Comparison of ENCODE assay signal across 10 cellular contexts in genomic region chr1:41868241-41868953, GRCh38. TPM values are rescaled to one million over a fixed set of nuclear protein-coding genes. Genes with fewer than 3 reads are reported as not detected.
A peak's percentile ranks its signal among the peaks of the same experiment; 100 is the strongest.
DNase-seq lines count a peak whose midpoint lies in the region; ATAC-seq and TF ChIP-seq lines count a peak whose summit lies in the region.
"Had no signal": no experiment of that assay in that cellular context is flagged by ENCODE, and none has a peak within 500 bp of the region (broad histone marks: within the 10 kb centered on the region; RNA-seq: fewer than 3 reads in every experiment).

No MANE protein-coding gene starts in this region.

- peak; percentile 13 to 16 for DNase-seq in activated CD4-positive, alpha-beta T cell treated with anti-CD3 and anti-CD28 coated beads for 4 hours
- no peak for DNase-seq in activated CD4-positive, alpha-beta T cell treated with anti-CD3 and anti-CD28 coated beads for 1 hour
- no peak for DNase-seq in natural killer cell
- DNase-seq in SIG-M5 (lab: John Stamatoyannopoulos, UW): no peak
- no peak for DNase-seq in CD8-positive, alpha-beta T cell
- no peak for DNase-seq in NCI-H774 (lab: John Stamatoyannopoulos, UW)
- DNase-seq: NCI-H2081 treated with DMSO at 0.1 percent for 48 hours had no signal

- H3K27ac Mint-ChIP-seq in natural killer cell: peak overlapping the region in 1 of 2 donors; percentile 41
- H3K27ac Mint-ChIP-seq in CD8-positive, alpha-beta T cell: no peak overlapping the region

- no peaks in the 10 kb centered on the region for H3K36me3 ChIP-seq in CD8-positive, alpha-beta T cell (ENCODE audit: insufficient read depth, low read length)

- no peaks in the 10 kb centered on the region for H3K4me1 ChIP-seq in CD8-positive, alpha-beta T cell (ENCODE audit: insufficient read depth, low read length)

- no peak overlapping the region for H3K4me3 ChIP-seq in CD8-positive, alpha-beta T cell (ENCODE audit: low read depth, low read length)

- POLR2A ChIA-PET in CD8-positive, alpha-beta T cell (lab: Charles Lee): no interaction called here

- intact Hi-C loops in natural killer cell (cut with micrococcal nuclease): loop anchor here (10.0 kb wide), 1 partner anchor 294 kb away; no protein-coding TSS in a partner anchor
- intact Hi-C loops in CD8-positive, alpha-beta T cell (cut with DNase I, micrococcal nuclease): loop anchor here (5.0 to 10.0 kb wide), 2 partner anchors 294 to 296 kb away; no protein-coding TSS in a partner anchor

- H3K4me3 Mint-ChIP-seq in natural killer cell: no peak overlapping the region
- no peak overlapping the region for H3K4me3 Mint-ChIP-seq in CD8-positive, alpha-beta T cell
- H3K4me3 Mint-ChIP-seq: brain had no signal

- no peak overlapping the region for H3K27ac ChIP-seq in CD8-positive, alpha-beta T cell (ENCODE audit: low read depth, low read length)

- H3K9me3 ChIP-seq in CD8-positive, alpha-beta T cell (ENCODE audit: low read length): no peaks in the 10 kb centered on the region

- H3K9me3 Mint-ChIP-seq in natural killer cell: no peaks in the 10 kb centered on the region
- H3K9me3 Mint-ChIP-seq in CD8-positive, alpha-beta T cell: no peaks in the 10 kb centered on the region
- H3K9me3 Mint-ChIP-seq: brain had no signal

- TF ChIP-seq CTCF in natural killer cell (IDR thresholded peaks at IDR 0.05): no peak
- no peak for TF ChIP-seq CTCF in CD8-positive, alpha-beta T cell (IDR thresholded peaks at IDR 0.05)

- H3K27me3 ChIP-seq in CD8-positive, alpha-beta T cell (ENCODE audit: insufficient read depth, low read length): no peaks in the 10 kb centered on the region

- H3K4me1 Mint-ChIP-seq in natural killer cell: peaks cover 25 to 27% of the 10 kb centered on the region in 2 donors
- H3K4me1 Mint-ChIP-seq in CD8-positive, alpha-beta T cell (ENCODE audit: low read depth): peaks cover 9% of the 10 kb centered on the region

- ATAC-seq in HG02798 (IDR thresholded peaks at IDR 0.05; ENCODE audit: poor library complexity, unreplicated experiment) (peak; percentile 71), SK-N-SH treated with all-trans-retinoic acid at 6 μM for 48 hours (0 out of 3 replicates have a peak, but pooled peaks have one; percentile 20), natural killer cell (peak; percentile 52 to 75 (median 60))
- no peak for ATAC-seq in CD8-positive, alpha-beta T cell

- no peaks in the 10 kb centered on the region for H3K27me3 Mint-ChIP-seq in natural killer cell (ENCODE audit: low read depth in 2 of 2)
- no peaks in the 10 kb centered on the region for H3K27me3 Mint-ChIP-seq in CD8-positive, alpha-beta T cell (ENCODE audit: low read depth)
- H3K27me3 Mint-ChIP-seq: brain had no signal

- no peaks in the 10 kb centered on the region for H3K36me3 Mint-ChIP-seq in natural killer cell
- no peaks in the 10 kb centered on the region for H3K36me3 Mint-ChIP-seq in CD8-positive, alpha-beta T cell
- H3K36me3 Mint-ChIP-seq: brain had no signal

- CTCF ChIA-PET in CD8-positive, alpha-beta T cell (lab: Charles Lee): interaction anchor here (1.1 to 2.7 kb wide), 3 partner anchors 24 to 294 kb away, joined by 3 to 8 read pairs (median 5); no protein-coding TSS in a partner anchor

TF ChIP-seq in SK-N-SH treated with all-trans-retinoic acid at 6 μM for 48 hours, 23 proteins besides CTCF, POLR2A, EP300 and RAD21:
- TF ChIP-seq PPARA (CRISPR knock-in tag; IDR thresholded peaks at IDR 0.05; ENCODE audit: borderline replicate concordance): no peak
- no peak for TF ChIP-seq TSHZ2 (CRISPR knock-in tag; IDR thresholded peaks at IDR 0.05)
- TF ChIP-seq ISL1 (CRISPR knock-in tag; IDR thresholded peaks at IDR 0.05): no peak

RNA-seq across cellular contexts. Expression of gene HIVEP3, which starts 50.3 kb away (rescaled TPM):
- 10 to 100 TPM; 26.2 to 35.2 (median 29.8) TPM for total RNA-seq in natural killer cell
- 1 to 10 TPM; 5.0 TPM for total RNA-seq in CD8-positive, alpha-beta T cell

Comparison
In these comparisons a context has a peak if more than half of its experiments do, and no peak if none do; other contexts are left out.
1. DNase-seq: peak in activated CD4-positive, alpha-beta T cell treated with anti-CD3 and anti-CD28 coated beads for 4 hours (2 of 2); none in activated CD4-positive, alpha-beta T cell treated with anti-CD3 and anti-CD28 coated beads for 1 hour (single experiment), natural killer cell (single experiment), SIG-M5 (single experiment), CD8-positive, alpha-beta T cell (0 of 7) and NCI-H774 (single experiment).
2. RNA of gene HIVEP3, which starts 50.3 kb away (total RNA-seq): 26.2 to 35.2 TPM in natural killer cell; 5.0 TPM in CD8-positive, alpha-beta T cell; every median in the first group is over 4 times any median in the second.